10 cellular contexts compared by ENCODE assay signal in the genomic region with DNA sequence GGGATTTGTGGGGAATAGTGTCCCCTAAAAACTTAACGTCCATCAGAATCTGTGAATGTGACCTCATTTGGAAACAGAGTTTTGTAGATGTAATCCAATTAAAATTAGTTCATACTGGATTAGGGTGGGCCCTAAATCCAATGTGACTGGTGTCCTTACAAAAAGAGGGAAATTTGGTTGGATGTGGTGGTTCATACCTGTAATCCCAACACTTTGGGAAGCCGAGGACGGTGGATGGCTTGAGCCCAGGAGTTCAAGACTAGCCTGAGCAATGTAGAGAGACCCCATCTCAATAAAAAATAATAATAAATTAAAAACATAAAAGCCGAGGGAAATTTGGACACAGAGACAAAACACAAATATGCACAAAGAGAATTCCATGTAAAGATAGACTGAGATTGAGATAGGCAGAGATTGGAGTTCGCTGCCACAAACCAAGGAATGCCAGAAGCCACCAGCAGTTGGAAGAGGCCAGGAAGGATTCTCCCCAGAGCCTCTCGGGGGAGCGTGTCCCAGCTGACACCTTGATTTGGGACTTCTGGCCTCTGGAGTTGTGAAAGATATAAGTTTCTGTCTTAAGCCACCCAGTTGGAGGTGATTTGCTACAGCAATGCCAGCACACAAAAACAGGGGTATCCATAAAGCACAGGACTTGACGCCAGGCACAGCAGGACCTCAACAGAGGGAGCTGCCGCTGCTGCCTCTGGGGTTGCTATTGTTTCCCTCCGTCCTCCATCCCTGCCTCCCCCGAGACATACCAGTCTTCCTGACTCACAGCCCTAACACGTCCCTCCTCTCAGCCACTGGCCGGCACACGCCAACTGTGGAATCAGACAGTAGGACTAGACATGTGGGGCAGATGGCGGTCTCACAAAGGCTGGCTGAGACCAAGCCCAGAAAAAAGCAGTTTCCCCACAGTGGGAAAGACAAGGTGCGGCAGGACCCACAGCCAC.
A peak's percentile ranks its signal among the peaks of the same experiment; 100 is the strongest.
DNase-seq lines count a peak whose midpoint lies in the region; FAIRE-seq lines count a peak whose summit lies in the region.
"Had no signal": no experiment of that assay in that cellular context is flagged by ENCODE, and none has a peak within 500 bp of the region (broad histone marks: within the 10 kb centered on the region; RNA-seq: fewer than 3 reads in every experiment).

No MANE protein-coding gene starts in this region.

- no peak for FAIRE-seq in GM19239 (lab: Jason Lieb, UNC)

- no peaks in the 10 kb centered on the region for H3K27me3 ChIP-seq in mesendoderm (ENCODE audit: insufficient read depth, low read length, poor library complexity)

- H2BK5ac ChIP-seq in mesendoderm (ENCODE audit: low read length): no peak overlapping the region

- in situ Hi-C loops in KBM-7 (cut with MboI; ENCODE audit: low pct_unique_long_range_greater_than_20kb, low sequenced_read_pairs): no loop called here

- no peak overlapping the region for H3K4ac ChIP-seq in mesendoderm (ENCODE audit: low read depth, low read length)

- peak overlapping the region; percentile 58 for H3K56ac ChIP-seq in mesendoderm (ENCODE audit: low read length)

- H3K4me2 ChIP-seq in mesendoderm (ENCODE audit: low read length): no peak overlapping the region

- H3K4me1 ChIP-seq in mesendoderm (ENCODE audit: control insufficient read depth, low read depth, low read length) (no peaks in the 10 kb centered on the region), urinary bladder (ENCODE audit: insufficient read depth) (peaks cover 2% of the 10 kb centered on the region)

- H3K36me3 ChIP-seq in mesendoderm (ENCODE audit: control insufficient read depth, insufficient read depth, low read length) (no peaks in the 10 kb centered on the region), urinary bladder (ENCODE audit: insufficient read depth) (no peaks in the 10 kb centered on the region)

- peak overlapping the region; percentile 74 for H4K5ac ChIP-seq in mesendoderm (ENCODE audit: low read length)

- H3K27ac ChIP-seq in mesendoderm (ENCODE audit: low read depth, low read length) (peak overlapping the region; percentile 13), urinary bladder (ENCODE audit: low read depth) (peak overlapping the region; percentile 84)

- H2AK5ac ChIP-seq in mesendoderm (ENCODE audit: low read length): no peak overlapping the region

- H3K79me2 ChIP-seq in mesendoderm (ENCODE audit: control insufficient read depth, insufficient read depth, low read length): no peaks in the 10 kb centered on the region

- no peak overlapping the region for H2BK15ac ChIP-seq in mesendoderm (replicated peaks; ENCODE audit: low read depth)

- H4K8ac ChIP-seq in mesendoderm (ENCODE audit: low read depth, low read length): no peak overlapping the region

- no peak overlapping the region for H2BK120ac ChIP-seq in mesendoderm (ENCODE audit: low read depth, low read length)

- no peaks in the 10 kb centered on the region for H3K79me1 ChIP-seq in mesendoderm (ENCODE audit: low read length)

- no peak overlapping the region for H3K9ac ChIP-seq in mesendoderm (ENCODE audit: low read length)

- H3K18ac ChIP-seq in mesendoderm (ENCODE audit: low read length): no peak overlapping the region

- H3K23ac ChIP-seq in mesendoderm (ENCODE audit: low read length): no peak overlapping the region

- WGBS in mesendoderm (ENCODE audit: extremely low coverage, insufficient coverage, low lambda C conversion rate): no CpG with 5 or more reads among the region's 16 CpGs
- 41% methylated on average over 16 of the region's 16 CpGs for WGBS in urinary bladder

- DNase-seq in NCI-H69 (lab: John Stamatoyannopoulos, UW): peak; percentile 38
- peak; percentile 66 for DNase-seq in epidermal melanocyte (ENCODE audit: insufficient read length, low spot score)
- peak; percentile 96 for DNase-seq in mesendoderm
- DNase-seq in NCI-H1694 (lab: John Stamatoyannopoulos, UW): no peak
- no peak for DNase-seq in KBM-7
- DNase-seq in AML-193 (lab: John Stamatoyannopoulos, UW): no peak
- no peak for DNase-seq in GM19239 (ENCODE audit: insufficient read length, low spot score)
- DNase-seq: activated T-cell treated with anti-CD3 and anti-CD28 coated beads, Interleukin-2, amount 50 U/mL, for 72 hours; NCI-H1930 had no signal

- H3K4me3 ChIP-seq in mesendoderm (ENCODE audit: low read length) (no peak overlapping the region), urinary bladder (ENCODE audit: low read depth, low read length) (no peak overlapping the region)

Comparison
In these comparisons a context has a peak if more than half of its experiments do, and no peak if none do; other contexts are left out.
1. DNase-seq: peak in NCI-H69 (single experiment), epidermal melanocyte (single experiment) and mesendoderm (single experiment); none in NCI-H1694 (single experiment), KBM-7 (single experiment), AML-193 (0 of 2) and GM19239 (single experiment).